22 cellular contexts compared by ENCODE assay signal in the genomic region with DNA sequence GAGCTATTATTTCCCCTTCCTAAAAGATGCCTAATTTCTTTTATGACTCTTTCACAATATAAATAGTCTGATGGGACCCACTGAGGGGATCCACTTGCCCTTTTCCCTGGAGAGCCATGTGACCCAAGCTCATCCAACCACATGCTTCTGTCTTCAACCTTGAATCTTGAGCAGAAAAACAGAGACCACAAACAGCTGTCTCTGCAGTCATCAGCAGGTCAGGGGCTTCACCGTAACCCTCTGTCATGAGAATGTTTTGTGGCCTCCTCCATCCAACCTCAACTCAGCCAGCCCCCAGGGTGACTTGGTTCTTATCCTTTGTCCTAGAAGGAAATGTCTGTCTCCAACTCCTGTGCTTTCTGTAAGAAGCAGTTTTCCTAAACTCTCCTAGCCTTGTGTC.
"Had no signal": no experiment of that assay in that cellular context is flagged by ENCODE, and none has a peak within 500 bp of the region (broad histone marks: within the 10 kb centered on the region; RNA-seq: fewer than 3 reads in every experiment).

No MANE protein-coding gene starts in this region.

- DNase-seq: activated CD4-positive, CD25-positive, alpha-beta regulatory T cell treated with anti-CD3 and anti-CD28 coated beads, Interleukin-2, amount 50 U/mL, for 72 hours; activated T-cell treated with anti-CD3 and anti-CD28 coated beads, Interleukin-2, amount 50 U/mL, for 24 hours; aorta; central memory CD4-positive, alpha-beta T cell; effector memory CD8-positive, alpha-beta T cell; glutamatergic neuron; kidney glomerular epithelial cell; left ventricle myocardium superior; mammary epithelial cell; natural killer cell; stimulated activated CD4-positive, alpha-beta T cell treated with anti-CD3 and anti-CD28 coated beads, Interleukin-15, amount 100 ng/mL, for 24 hours; stimulated activated naive CD4-positive, alpha-beta T cell; testis; trophoblast cell; WERI-Rb-1 had no signal

- H3K9me3 ChIP-seq: testis, vagina had no signal

- ATAC-seq: activated naive CD4-positive, alpha-beta T cell treated with anti-CD3 and anti-CD28 coated beads, Interleukin-2, amount 50 U/mL, for 72 hours; activated T-helper 17 cell treated with anti-CD3 and anti-CD28 coated beads, Interleukin-2, amount 50 U/mL, for 72 hours; effector memory CD8-positive, alpha-beta T cell; esophagus mucosa; left ventricle myocardium superior; natural killer cell; sciatic nerve had no signal

- H3K4me3 ChIP-seq: hepatocyte, smooth muscle cell, testis, vagina had no signal

- H3K27me3 ChIP-seq: hepatocyte, testis, vagina had no signal

- H3K36me3 ChIP-seq: vagina, WERI-Rb-1 had no signal

- H3K27ac ChIP-seq: hepatocyte, vagina, WERI-Rb-1 had no signal

- H3K4me1 ChIP-seq: vagina had no signal
